ENCODE assay signal across 26 cellular contexts in genomic region chr22:48262596-48263430, GRCh38.
"Had no signal": no experiment of that assay in that cellular context is flagged by ENCODE, and none has a peak within 500 bp of the region (broad histone marks: within the 10 kb centered on the region; RNA-seq: fewer than 3 reads in every experiment).

No MANE protein-coding gene starts in this region.

- H3K36me3 Mint-ChIP-seq: naive thymus-derived CD8-positive, alpha-beta T cell; stimulated activated naive B cell treated with anti-CD40 and anti-IgM and Interleukin-4, amounts not matched to agents 10 μg/mL and 1 μg/mL and 100 μg/mL, for 72 hours had no signal

- H3K9me3 Mint-ChIP-seq: naive thymus-derived CD8-positive, alpha-beta T cell; nephron; neural crest cell; stimulated activated naive B cell treated with anti-CD40 and anti-IgM and Interleukin-4, amounts not matched to agents 10 μg/mL and 1 μg/mL and 100 μg/mL, for 72 hours had no signal

- H3K9me3 ChIP-seq: left lung, lower lobe of right lung, neutrophil, ovary, right atrium auricular region, right lobe of liver, stomach, thoracic aorta, tibial artery, upper lobe of right lung had no signal

- H3K27ac Mint-ChIP-seq: naive thymus-derived CD8-positive, alpha-beta T cell; nephron; progenitor cell of endocrine pancreas; stimulated activated naive B cell treated with anti-CD40 and anti-IgM and Interleukin-4, amounts not matched to agents 10 μg/mL and 1 μg/mL and 100 μg/mL, for 72 hours had no signal

- H3K27me3 ChIP-seq: neutrophil, ovary, right atrium auricular region, right lobe of liver, tibial artery had no signal

- DNase-seq: hippocampal formation; kidney; left colon; left lung; lower lobe of right lung; mesendoderm; midbrain; naive thymus-derived CD8-positive, alpha-beta T cell; occipital lobe; ovary; right lobe of liver; stimulated activated CD4-positive, alpha-beta T cell treated with anti-CD3 and anti-CD28 coated beads, Interleukin-1b, Interleukin-23, amount 100 ng/mL, for 48 hours; stimulated activated CD4-positive, alpha-beta T cell treated with anti-CD3 and anti-CD28 coated beads, Interleukin-2, amount 100 ng/mL, for 48 hours; stimulated activated naive B cell treated with anti-CD40 and anti-IgM and Interleukin-4, amounts not matched to agents 10 μg/mL and 1 μg/mL and 100 μg/mL, for 72 hours; stimulated activated naive CD8-positive, alpha-beta T cell treated with anti-CD3 and anti-CD28 coated beads, Interleukin-15, Interleukin-2, amounts not matched to agents 100 U/mL and 50 U/mL, for 24 hours; stomach; trophoblast cell; upper lobe of right lung had no signal

- H3K4me3 ChIP-seq: left lung, lower lobe of right lung, ovary, right atrium auricular region, right lobe of liver, smooth muscle cell, stomach, thoracic aorta, tibial artery, upper lobe of right lung had no signal

- H3K4me3 Mint-ChIP-seq: naive thymus-derived CD8-positive, alpha-beta T cell; nephron; neural crest cell; stimulated activated naive B cell treated with anti-CD40 and anti-IgM and Interleukin-4, amounts not matched to agents 10 μg/mL and 1 μg/mL and 100 μg/mL, for 72 hours had no signal

- ATAC-seq: left lung; lower lobe of right lung; naive thymus-derived CD8-positive, alpha-beta T cell; right lobe of liver; stimulated activated naive B cell treated with anti-CD40 and anti-IgM and Interleukin-4, amounts not matched to agents 10 μg/mL and 1 μg/mL and 100 μg/mL, for 72 hours; stimulated activated naive CD8-positive, alpha-beta T cell treated with anti-CD3 and anti-CD28 coated beads, Interleukin-15, Interleukin-2, amounts not matched to agents 100 U/mL and 50 U/mL, for 24 hours; upper lobe of right lung had no signal

- H3K27ac ChIP-seq: left lung, lower lobe of right lung, neutrophil, ovary, right atrium auricular region, right lobe of liver, stomach, thoracic aorta, tibial artery, upper lobe of right lung had no signal

- H3K4me1 ChIP-seq: right atrium auricular region, right lobe of liver, stomach, tibial artery had no signal

- H3K4me2 ChIP-seq: smooth muscle cell had no signal

- H3K36me3 ChIP-seq: left lung, lower lobe of right lung, neutrophil, ovary, right atrium auricular region, right lobe of liver, stomach, thoracic aorta, tibial artery, upper lobe of right lung had no signal
